In the genomic region with DNA sequence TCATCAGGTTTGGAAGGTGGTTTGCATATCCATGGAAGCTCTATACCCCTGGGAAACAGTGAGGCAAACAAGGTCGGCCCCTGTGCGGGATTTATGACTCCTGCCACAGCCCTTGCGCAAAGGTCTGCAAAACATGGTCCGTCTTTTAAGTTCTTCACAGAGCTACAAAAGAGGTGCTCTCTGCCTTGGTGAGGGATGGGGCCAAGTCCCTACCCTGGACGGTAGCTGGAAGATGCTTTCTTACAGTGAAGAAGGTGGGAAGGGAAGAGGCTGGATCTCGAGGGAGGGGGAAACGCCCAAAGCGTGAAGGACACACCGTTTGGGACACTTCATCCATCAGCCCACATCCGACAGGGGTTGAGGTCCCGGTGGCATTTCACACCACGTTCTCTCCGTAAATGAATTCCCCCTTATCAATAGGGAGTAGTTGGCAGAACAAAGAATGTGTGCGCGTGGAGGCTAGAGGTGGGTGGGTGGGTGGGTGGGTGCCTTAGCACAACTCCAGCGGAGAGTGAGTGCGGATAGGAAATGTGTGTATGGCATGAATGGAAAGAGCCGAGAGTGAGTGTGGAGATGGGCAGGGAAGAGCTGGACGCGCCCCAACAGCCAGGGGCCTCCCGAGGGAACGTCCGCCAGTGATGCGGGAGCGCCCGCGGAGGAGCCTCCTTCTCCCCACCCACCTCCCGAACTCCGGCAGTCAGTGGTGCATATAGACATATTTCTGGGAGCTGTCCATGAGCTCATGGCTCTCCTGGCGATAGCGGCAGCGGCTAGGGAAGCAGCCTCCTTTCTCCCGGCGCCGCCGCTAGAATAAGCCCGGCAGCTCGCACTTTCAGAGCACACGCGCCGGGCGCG, we compare ENCODE assay signal across 8 cellular contexts.
DNase-seq lines count a peak whose midpoint lies in the region; ATAC-seq, FAIRE-seq and TF ChIP-seq lines count a peak whose summit lies in the region.

No MANE protein-coding gene starts in this region.

- H3K27me3 ChIP-seq in endothelial cell of umbilical vein (ENCODE audit: control insufficient read depth in 2 of 2, insufficient read depth in 2 of 2, low read length in 2 of 2) (peaks cover 23 to 37% of the 10 kb centered on the region in 2 experiments), mesenchymal stem cell (ENCODE audit: control insufficient read depth in 1 of 2, insufficient read depth in 1 of 2, low read length in 2 of 2) (peaks cover 29 to 33% of the 10 kb centered on the region in 2 experiments), thymus (ENCODE audit: control insufficient read depth, insufficient read depth) (peaks cover 27% of the 10 kb centered on the region)

- BruUV-seq in endothelial cell of umbilical vein (replicated peaks; lab: Mats Ljungman, UMichigan): no TSS peak

- peak overlapping the region; percentile 55 for H3K27ac Mint-ChIP-seq in T-helper 17 cell

- no peak overlapping the region for H3K27ac ChIP-seq in endothelial cell of umbilical vein (ENCODE audit: insufficient read depth, low read depth, low read length)
- H3K27ac ChIP-seq in mesenchymal stem cell (ENCODE audit: low read length, poor library complexity, severe bottlenecking): no peak overlapping the region
- H3K27ac ChIP-seq in thymus (ENCODE audit: low read depth): no peak overlapping the region

- no peaks in the 10 kb centered on the region for H3K79me1 ChIP-seq in mesenchymal stem cell (replicated peaks; ENCODE audit: low read length, poor library complexity, severe bottlenecking)

- H3K36me3 ChIP-seq in endothelial cell of umbilical vein (ENCODE audit: control insufficient read depth in 2 of 2, extremely low read depth in 1 of 2, insufficient read depth in 2 of 2, low read length in 2 of 2) (no peaks in the 10 kb centered on the region), mesenchymal stem cell (ENCODE audit: control insufficient read depth in 1 of 2, insufficient read depth in 2 of 2, low read depth in 1 of 2, low read length in 2 of 2) (no peaks in the 10 kb centered on the region), thymus (ENCODE audit: control insufficient read depth, insufficient read depth) (no peaks in the 10 kb centered on the region)

- DNase-seq in activated T-cell treated with anti-CD3 and anti-CD28 coated beads, Interleukin-2, amount 50 U/mL, for 1 hour: peak; percentile 22
- DNase-seq in activated T-cell treated with anti-CD3 and anti-CD28 coated beads for 4 hours: no peak
- DNase-seq in T-helper 17 cell: no peak
- peak; percentile 46 for DNase-seq in endothelial cell of umbilical vein (ENCODE audit: low read depth, low spot score)
- DNase-seq in mesenchymal stem cell: peak; percentile 77
- no peak for DNase-seq in effector CD8-positive, alpha-beta T cell (lab: John Stamatoyannopoulos, UW)

- no peaks in the 10 kb centered on the region for H3K9me1 ChIP-seq in endothelial cell of umbilical vein (replicated peaks; ENCODE audit: control insufficient read depth, extremely low read depth, insufficient read depth, low read length)

- peak overlapping the region; percentile 92 for H3K4me3 Mint-ChIP-seq in T-helper 17 cell

- H3K4ac ChIP-seq in mesenchymal stem cell (ENCODE audit: low read depth in 1 of 2, low read length in 2 of 2): no peak overlapping the region

- no peak overlapping the region for H2AK5ac ChIP-seq in mesenchymal stem cell (ENCODE audit: low read length, severe bottlenecking)

- POLR2A ChIA-PET in endothelial cell of umbilical vein (lab: Charles Lee): no interaction called here

- CTCF ChIA-PET in endothelial cell of umbilical vein (lab: Charles Lee): interaction anchor here (1.6 kb wide), 1 partner anchor 14 kb away, joined by 4 read pairs; no protein-coding TSS in a partner anchor

- ATAC-seq in HG03159 (IDR thresholded peaks at IDR 0.05; ENCODE audit: unreplicated experiment): peak; percentile 25
- ATAC-seq in T-helper 17 cell: no peak

- H3K4me2 ChIP-seq in endothelial cell of umbilical vein (ENCODE audit: insufficient read depth, low read length) (peak overlapping the region; percentile 31), mesenchymal stem cell (ENCODE audit: low read length, poor library complexity, severe bottlenecking) (peak overlapping the region; percentile 80)

- H2BK120ac ChIP-seq in mesenchymal stem cell (ENCODE audit: low read depth, low read length): no peak overlapping the region

- TF ChIP-seq POLR2A in endothelial cell of umbilical vein (IDR thresholded peaks at IDR 0.05; ENCODE audit: low read depth, low read length): no peak

- H3K14ac ChIP-seq in mesenchymal stem cell (ENCODE audit: low read length in 2 of 2): no peak overlapping the region

- H3K4me3 ChIP-seq in endothelial cell of umbilical vein (replicated peaks in 1 of 3; ENCODE audit: insufficient read depth in 1 of 3, low read depth in 1 of 3, low read length in 3 of 3) (no peak overlapping the region), mesenchymal stem cell (ENCODE audit: insufficient read depth in 1 of 2, low read depth in 1 of 2, low read length in 2 of 2) (peak overlapping the region; percentile 42 to 71), thymus (ENCODE audit: low read length) (peak overlapping the region; percentile 47)

- H3K4me1 Mint-ChIP-seq in T-helper 17 cell: peaks cover 18% of the 10 kb centered on the region

- WGBS in mesenchymal stem cell: 2% methylated on average over 12 of the region's 43 CpGs
- WGBS in thymus: 5% methylated on average over 43 of the region's 43 CpGs

- no peak for TF ChIP-seq CTCF in endothelial cell of umbilical vein (IDR thresholded peaks at IDR 0.05; ENCODE audit: extremely low read depth in 1 of 2, insufficient read depth in 1 of 2, low read depth in 1 of 2, low read length in 2 of 2)

- H4K8ac ChIP-seq in mesenchymal stem cell (ENCODE audit: low read length): no peak overlapping the region

- H4K91ac ChIP-seq in mesenchymal stem cell (ENCODE audit: low read length): no peak overlapping the region

- no peak overlapping the region for H3K18ac ChIP-seq in mesenchymal stem cell (ENCODE audit: low read depth in 1 of 2, low read length in 2 of 2)

- H2BK12ac ChIP-seq in mesenchymal stem cell (ENCODE audit: low read length in 2 of 2): no peak overlapping the region

- H3K9me3 ChIP-seq in T-helper 17 cell (ENCODE audit: control insufficient read depth, low read length, poor library complexity, severe bottlenecking): no peaks in the 10 kb centered on the region
- no peaks in the 10 kb centered on the region for H3K9me3 ChIP-seq in endothelial cell of umbilical vein (replicated peaks; ENCODE audit: control insufficient read depth, insufficient read depth, low read length)
- no peaks in the 10 kb centered on the region for H3K9me3 ChIP-seq in mesenchymal stem cell (ENCODE audit: control insufficient read depth, low read length)
- H3K9me3 ChIP-seq in thymus (ENCODE audit: control insufficient read depth): no peaks in the 10 kb centered on the region

- no peaks in the 10 kb centered on the region for H4K20me1 ChIP-seq in endothelial cell of umbilical vein (replicated peaks; ENCODE audit: control insufficient read depth, extremely low read depth, insufficient read depth, low read length)

- H3K36me3 Mint-ChIP-seq in T-helper 17 cell (ENCODE audit: low read depth): peaks cover 9% of the 10 kb centered on the region

- H3K4me1 ChIP-seq in endothelial cell of umbilical vein (ENCODE audit: control insufficient read depth, extremely low read depth, insufficient read depth, low read length) (no peaks in the 10 kb centered on the region), mesenchymal stem cell (ENCODE audit: control insufficient read depth, insufficient read depth, low read depth, low read length) (peaks cover 13% of the 10 kb centered on the region), thymus (ENCODE audit: control insufficient read depth, insufficient read depth, low read length) (no peaks in the 10 kb centered on the region)

- dilution Hi-C loops in endothelial cell of umbilical vein (cut with MboI; ENCODE audit: extremely low pct_ligation_motif_present, low sequenced_read_pairs): no loop called here

- no peak for FAIRE-seq in endothelial cell of umbilical vein (lab: Jason Lieb, UNC)

- H3K27me3 Mint-ChIP-seq in T-helper 17 cell: peaks cover 37% of the 10 kb centered on the region

- H3K9ac ChIP-seq in endothelial cell of umbilical vein (replicated peaks; ENCODE audit: extremely low read depth, insufficient read depth, low read length) (no peak overlapping the region), mesenchymal stem cell (ENCODE audit: low read length) (peak overlapping the region; percentile 22)

- no peak overlapping the region for H2BK5ac ChIP-seq in mesenchymal stem cell (ENCODE audit: low read depth, low read length, poor library complexity, severe bottlenecking)

- intact Hi-C loops in endothelial cell of umbilical vein (cut with micrococcal nuclease): loop anchor here (1.0 kb wide), 1 partner anchor 68 kb away; the partner anchor contains the start of gene LARP7

- H3K79me2 ChIP-seq in endothelial cell of umbilical vein (ENCODE audit: control insufficient read depth, insufficient read depth, low read length): no peaks in the 10 kb centered on the region

- no peak overlapping the region for H2BK15ac ChIP-seq in mesenchymal stem cell (ENCODE audit: low read depth, poor library complexity, severe bottlenecking)

- no peak overlapping the region for H3K23ac ChIP-seq in mesenchymal stem cell (ENCODE audit: low read length in 2 of 2)

- peak overlapping the region; percentile 20 for H2AFZ ChIP-seq in endothelial cell of umbilical vein (ENCODE audit: low read depth, low read length)
- no peak overlapping the region for H2AFZ ChIP-seq in mesenchymal stem cell (ENCODE audit: low read depth, low read length)

TF ChIP-seq in endothelial cell of umbilical vein, 7 proteins besides CTCF, POLR2A, EP300 and RAD21:
- TF ChIP-seq JUN (IDR thresholded peaks at IDR 0.05; ENCODE audit: borderline replicate concordance, insufficient read depth, insufficient read length, low read depth) (no peak), FOS (IDR thresholded peaks at IDR 0.05; ENCODE audit: borderline replicate concordance, insufficient read depth, low read length) (no peak), MYC (IDR thresholded peaks at IDR 0.05; ENCODE audit: low read depth, low read length) (no peak), EZH2 (IDR thresholded peaks at IDR 0.05; ENCODE audit: borderline replicate concordance, low read depth, low read length, severe bottlenecking) (peak; percentile 65), GATA2 (IDR thresholded peaks at IDR 0.05; ENCODE audit: insufficient read depth, insufficient read length, low read depth, low read length) (no peak), POLR2AphosphoS5 (IDR thresholded peaks at IDR 0.05; ENCODE audit: insufficient read depth, low read depth, low read length) (no peak)

Comparison
In these comparisons a context has a peak if more than half of its experiments do, and no peak if none do; other contexts are left out.
1. DNase-seq: peak in activated T-cell treated with anti-CD3 and anti-CD28 coated beads, Interleukin-2, amount 50 U/mL, for 1 hour (single experiment), endothelial cell of umbilical vein (single experiment) and mesenchymal stem cell (single experiment); none in activated T-cell treated with anti-CD3 and anti-CD28 coated beads for 4 hours (single experiment), T-helper 17 cell (0 of 3) and effector CD8-positive, alpha-beta T cell (single experiment).
2. H3K4me3 ChIP-seq: peak in mesenchymal stem cell (2 of 2) and thymus (single experiment); none in endothelial cell of umbilical vein (0 of 3).